In the genomic region with DNA sequence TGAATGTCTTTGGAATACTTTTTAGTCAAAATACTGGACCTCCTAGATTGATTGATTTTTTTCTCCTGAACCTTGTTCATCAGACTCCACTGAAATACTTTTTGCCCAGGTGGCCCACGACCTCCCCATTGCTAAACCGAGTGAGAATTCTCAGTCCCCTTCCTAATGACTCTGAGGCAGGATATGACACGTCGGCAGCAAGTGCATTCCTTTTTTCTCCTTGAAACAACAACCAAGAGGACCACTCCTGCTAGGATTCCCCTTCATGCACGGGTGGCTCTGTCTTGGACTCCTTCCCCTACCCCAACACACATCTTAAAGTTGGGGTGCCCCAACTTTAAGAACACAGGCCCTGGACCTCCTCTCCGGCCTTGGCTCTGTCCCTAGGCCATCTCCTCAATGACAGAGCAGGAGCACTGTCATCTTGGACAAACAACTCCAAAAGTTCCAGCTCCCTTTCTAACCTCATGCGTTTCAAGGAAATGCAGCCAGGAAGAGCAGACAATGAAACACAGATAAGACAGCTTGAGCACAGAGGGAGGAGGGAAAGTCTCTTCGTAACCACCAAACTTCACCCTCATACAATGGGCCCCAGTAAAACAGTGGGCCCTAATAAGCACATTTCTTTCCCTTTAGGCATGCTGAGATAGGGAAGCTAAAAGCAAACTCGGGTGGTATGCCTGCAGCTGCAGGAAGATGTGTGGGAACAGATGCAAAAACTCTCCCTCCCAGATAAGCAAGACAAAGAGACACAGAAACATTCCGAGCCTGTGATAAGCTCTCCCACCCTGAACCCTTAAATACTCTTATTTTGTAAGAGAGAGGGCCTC, we compare ENCODE assay signal across 2 cellular contexts.
TF ChIP-seq lines count a peak whose summit lies in the region.

No MANE protein-coding gene starts in this region.

TF ChIP-seq in K562, 482 proteins besides CTCF, POLR2A, EP300 and RAD21 (continues in another document):
- TF ChIP-seq PTBP1 (IDR thresholded peaks at IDR 0.05; ENCODE audit: low read depth, low read length) (no peak), NFRKB (IDR thresholded peaks at IDR 0.05; ENCODE audit: low read depth) (0 out of 2 replicates have a peak, but pooled peaks have one; percentile 32), CBFA2T3 (IDR thresholded peaks at IDR 0.05) (peak; percentile 95), ZNF282 (CRISPR knock-in tag; IDR thresholded peaks at IDR 0.05) (no peak), SLC30A9 (CRISPR knock-in tag; IDR thresholded peaks at IDR 0.05) (no peak), FIP1L1 (IDR thresholded peaks at IDR 0.05; ENCODE audit: low read depth, low read length, poor library complexity, severe bottlenecking) (no peak), ZNF589 (CRISPR knock-in tag; IDR thresholded peaks at IDR 0.05; ENCODE audit: low read depth) (peak; percentile 61; the same call in 1 of the 2 replicates), ZNF707 (CRISPR knock-in tag; conservative IDR thresholded peaks at IDR 0.05) (no peak), KAT2B (IDR thresholded peaks at IDR 0.05; ENCODE audit: low read depth, low read length) (no peak), ZC3H11A (IDR thresholded peaks at IDR 0.05; ENCODE audit: low read depth, low read length) (no peak), ZEB2 (IDR thresholded peaks at IDR 0.05) (no peak), ARID1B (IDR thresholded peaks at IDR 0.05) (peak; percentile 91), LEF1 (IDR thresholded peaks at IDR 0.05) (peak; percentile 46; the same call in 1 of the 2 replicates), HNRNPH1 (optimal IDR thresholded peaks at IDR 0.05; ENCODE audit: low read depth, low read length) (no peak), ZNF780A (CRISPR knock-in tag; IDR thresholded peaks at IDR 0.05) (no peak), MYC (IDR thresholded peaks at IDR 0.05; ENCODE audit: low read depth, low read length) (no peak; the same call in 1 of the 2 replicates), MYC (CRISPR knock-in tag; IDR thresholded peaks at IDR 0.05; ENCODE audit: borderline replicate concordance, low read depth) (no peak)
- TF ChIP-seq, protein P1, sequence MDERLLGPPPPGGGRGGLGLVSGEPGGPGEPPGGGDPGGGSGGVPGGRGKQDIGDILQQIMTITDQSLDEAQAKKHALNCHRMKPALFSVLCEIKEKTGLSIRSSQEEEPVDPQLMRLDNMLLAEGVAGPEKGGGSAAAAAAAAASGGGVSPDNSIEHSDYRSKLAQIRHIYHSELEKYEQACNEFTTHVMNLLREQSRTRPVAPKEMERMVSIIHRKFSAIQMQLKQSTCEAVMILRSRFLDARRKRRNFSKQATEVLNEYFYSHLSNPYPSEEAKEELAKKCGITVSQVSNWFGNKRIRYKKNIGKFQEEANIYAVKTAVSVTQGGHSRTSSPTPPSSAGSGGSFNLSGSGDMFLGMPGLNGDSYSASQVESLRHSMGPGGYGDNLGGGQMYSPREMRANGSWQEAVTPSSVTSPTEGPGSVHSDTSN (CRISPR knock-in tag; IDR thresholded peaks at IDR 0.05; ENCODE audit: low read depth) = no peak
- TF ChIP-seq, protein P1 (tag; conservative IDR thresholded peaks at IDR 0.05; ENCODE audit: low read depth) = no peak; the same call in 1 of the 2 replicates
- TF ChIP-seq, protein P2, sequence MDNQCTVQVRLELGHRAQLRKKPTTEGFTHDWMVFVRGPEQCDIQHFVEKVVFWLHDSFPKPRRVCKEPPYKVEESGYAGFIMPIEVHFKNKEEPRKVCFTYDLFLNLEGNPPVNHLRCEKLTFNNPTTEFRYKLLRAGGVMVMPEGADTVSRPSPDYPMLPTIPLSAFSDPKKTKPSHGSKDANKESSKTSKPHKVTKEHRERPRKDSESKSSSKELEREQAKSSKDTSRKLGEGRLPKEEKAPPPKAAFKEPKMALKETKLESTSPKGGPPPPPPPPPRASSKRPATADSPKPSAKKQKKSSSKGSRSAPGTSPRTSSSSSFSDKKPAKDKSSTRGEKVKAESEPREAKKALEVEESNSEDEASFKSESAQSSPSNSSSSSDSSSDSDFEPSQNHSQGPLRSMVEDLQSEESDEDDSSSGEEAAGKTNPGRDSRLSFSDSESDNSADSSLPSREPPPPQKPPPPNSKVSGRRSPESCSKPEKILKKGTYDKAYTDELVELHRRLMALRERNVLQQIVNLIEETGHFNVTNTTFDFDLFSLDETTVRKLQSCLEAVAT (IDR thresholded peaks at IDR 0.05) = peak in 1 of 2 experiments; percentile 19; a peak in 1 of 4 replicates
- TF ChIP-seq, protein P3, sequence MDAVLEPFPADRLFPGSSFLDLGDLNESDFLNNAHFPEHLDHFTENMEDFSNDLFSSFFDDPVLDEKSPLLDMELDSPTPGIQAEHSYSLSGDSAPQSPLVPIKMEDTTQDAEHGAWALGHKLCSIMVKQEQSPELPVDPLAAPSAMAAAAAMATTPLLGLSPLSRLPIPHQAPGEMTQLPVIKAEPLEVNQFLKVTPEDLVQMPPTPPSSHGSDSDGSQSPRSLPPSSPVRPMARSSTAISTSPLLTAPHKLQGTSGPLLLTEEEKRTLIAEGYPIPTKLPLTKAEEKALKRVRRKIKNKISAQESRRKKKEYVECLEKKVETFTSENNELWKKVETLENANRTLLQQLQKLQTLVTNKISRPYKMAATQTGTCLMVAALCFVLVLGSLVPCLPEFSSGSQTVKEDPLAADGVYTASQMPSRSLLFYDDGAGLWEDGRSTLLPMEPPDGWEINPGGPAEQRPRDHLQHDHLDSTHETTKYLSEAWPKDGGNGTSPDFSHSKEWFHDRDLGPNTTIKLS (IDR thresholded peaks at IDR 0.05; ENCODE audit: borderline replicate concordance, low read depth) = no peak
- TF ChIP-seq, protein P4, sequence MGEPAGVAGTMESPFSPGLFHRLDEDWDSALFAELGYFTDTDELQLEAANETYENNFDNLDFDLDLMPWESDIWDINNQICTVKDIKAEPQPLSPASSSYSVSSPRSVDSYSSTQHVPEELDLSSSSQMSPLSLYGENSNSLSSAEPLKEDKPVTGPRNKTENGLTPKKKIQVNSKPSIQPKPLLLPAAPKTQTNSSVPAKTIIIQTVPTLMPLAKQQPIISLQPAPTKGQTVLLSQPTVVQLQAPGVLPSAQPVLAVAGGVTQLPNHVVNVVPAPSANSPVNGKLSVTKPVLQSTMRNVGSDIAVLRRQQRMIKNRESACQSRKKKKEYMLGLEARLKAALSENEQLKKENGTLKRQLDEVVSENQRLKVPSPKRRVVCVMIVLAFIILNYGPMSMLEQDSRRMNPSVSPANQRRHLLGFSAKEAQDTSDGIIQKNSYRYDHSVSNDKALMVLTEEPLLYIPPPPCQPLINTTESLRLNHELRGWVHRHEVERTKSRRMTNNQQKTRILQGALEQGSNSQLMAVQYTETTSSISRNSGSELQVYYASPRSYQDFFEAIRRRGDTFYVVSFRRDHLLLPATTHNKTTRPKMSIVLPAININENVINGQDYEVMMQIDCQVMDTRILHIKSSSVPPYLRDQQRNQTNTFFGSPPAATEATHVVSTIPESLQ (CRISPR knock-in tag; IDR thresholded peaks at IDR 0.05) = no peak

TF ChIP-seq in SK-N-SH treated with all-trans-retinoic acid at 6 μM for 48 hours, 23 proteins besides CTCF, POLR2A, EP300 and RAD21:
- TF ChIP-seq GLIS3 (CRISPR knock-in tag; IDR thresholded peaks at IDR 0.05) (no peak), CSDC2 (CRISPR knock-in tag; IDR thresholded peaks at IDR 0.05) (no peak), OSR1 (CRISPR knock-in tag; IDR thresholded peaks at IDR 0.05) (no peak), SNAI2 (CRISPR knock-in tag; IDR thresholded peaks at IDR 0.05) (no peak), ARNTL (CRISPR knock-in tag; IDR thresholded peaks at IDR 0.05; ENCODE audit: borderline replicate concordance, low read depth) (no peak), ESRRG (CRISPR knock-in tag; IDR thresholded peaks at IDR 0.05) (no peak), ZC3H10 (CRISPR knock-in tag; IDR thresholded peaks at IDR 0.05) (no peak), ZFP3 (CRISPR knock-in tag; IDR thresholded peaks at IDR 0.05) (no peak), ISL1 (CRISPR knock-in tag; IDR thresholded peaks at IDR 0.05) (no peak), BACH2 (CRISPR knock-in tag; IDR thresholded peaks at IDR 0.05; ENCODE audit: borderline replicate concordance) (no peak), ZNF8 (CRISPR knock-in tag; IDR thresholded peaks at IDR 0.05) (no peak)
